9 cellular contexts compared by ENCODE assay signal in genomic region chr19:36009633-36010379, GRCh38. TPM values are rescaled to one million over a fixed set of nuclear protein-coding genes. Genes with fewer than 3 reads are reported as not detected.
DNase-seq lines count a peak whose midpoint lies in the region; ATAC-seq and TF ChIP-seq lines count a peak whose summit lies in the region.
"Had no signal": no experiment of that assay in that cellular context is flagged by ENCODE, and none has a peak within 500 bp of the region (broad histone marks: within the 10 kb centered on the region; RNA-seq: fewer than 3 reads in every experiment).

No MANE protein-coding gene starts in this region.

- peak overlapping the region; percentile 76 for H3K4me3 Mint-ChIP-seq in neural progenitor cell
- no peak overlapping the region for H3K4me3 Mint-ChIP-seq in activated CD8-positive, alpha-beta memory T cell treated with anti-CD3 and anti-CD28 coated beads, Interleukin-2, amount 10 ng/mL, durations not matched to agents 7 days and 5 days

- no peak for ATAC-seq in activated CD8-positive, alpha-beta memory T cell treated with anti-CD3 and anti-CD28 coated beads, Interleukin-2, amount 10 ng/mL, durations not matched to agents 7 days and 5 days

- H3K4me3 ChIP-seq in BLaER1 treated with 17β-estradiol and CSF1 and Interleukin-3, amounts not matched to agents 10 nM and 100 nM, result peak overlapping the region in 6 of 10 experiments; percentile 24 to 55 (median 36); a peak in 8 of 20 replicates
- H3K4me3 ChIP-seq in OCI-LY1 (ENCODE audit: low read depth, low read length, poor library complexity, severe bottlenecking), result peak overlapping the region; percentile 44
- no peak overlapping the region for H3K4me3 ChIP-seq in endocrine pancreas (ENCODE audit: control insufficient read depth, insufficient read depth, low read length)
- H3K4me3 ChIP-seq in neural progenitor cell, result peak overlapping the region; percentile 55

- H3F3A ChIP-seq in OCI-LY1 (ENCODE audit: insufficient read depth, low read length), result no peaks in the 10 kb centered on the region
- peaks cover 8% of the 10 kb centered on the region for H3F3A ChIP-seq in neural progenitor cell (ENCODE audit: low read depth)

- no peak overlapping the region for H3K27ac ChIP-seq in BLaER1 treated with 17β-estradiol and CSF1 and Interleukin-3, amounts not matched to agents 10 nM and 100 nM
- no peak overlapping the region for H3K27ac ChIP-seq in OCI-LY1 (ENCODE audit: low read depth, low read length, poor library complexity, severe bottlenecking)
- H3K27ac ChIP-seq in neural progenitor cell, result no peak overlapping the region

- peaks cover 12 to 25% (median 16%) of the 10 kb centered on the region in 10 experiments for H3K4me1 ChIP-seq in BLaER1 treated with 17β-estradiol and CSF1 and Interleukin-3, amounts not matched to agents 10 nM and 100 nM
- H3K4me1 ChIP-seq in OCI-LY1 (ENCODE audit: insufficient read depth, low read length, severe bottlenecking) (peaks cover 23% of the 10 kb centered on the region), endocrine pancreas (ENCODE audit: control insufficient read depth, insufficient read depth, low read length) (no peaks in the 10 kb centered on the region), neural progenitor cell (peaks cover 17% of the 10 kb centered on the region)

- CTCF ChIA-PET in activated CD8-positive, alpha-beta memory T cell treated with anti-CD3 and anti-CD28 coated beads, Interleukin-2, amount 10 ng/mL, durations not matched to agents 7 days and 5 days (lab: Charles Lee), result interaction anchor here (1.3 kb wide), 1 partner anchor 51 kb away, joined by 3 read pairs; no protein-coding TSS in a partner anchor

- no peaks in the 10 kb centered on the region for H3K36me3 Mint-ChIP-seq in neural progenitor cell
- no peaks in the 10 kb centered on the region for H3K36me3 Mint-ChIP-seq in activated CD8-positive, alpha-beta memory T cell treated with anti-CD3 and anti-CD28 coated beads, Interleukin-2, amount 10 ng/mL, durations not matched to agents 7 days and 5 days

- H3K79me2 ChIP-seq in OCI-LY1 (ENCODE audit: insufficient read depth, low read length), result no peaks in the 10 kb centered on the region
- peaks cover 13% of the 10 kb centered on the region for H3K79me2 ChIP-seq in neural progenitor cell (ENCODE audit: low read depth)

- H3K36me3 ChIP-seq in BLaER1 treated with 17β-estradiol and CSF1 and Interleukin-3, amounts not matched to agents 10 nM and 100 nM, result no peaks in the 10 kb centered on the region; a peak in 1 of 22 replicates
- no peaks in the 10 kb centered on the region; the same call in 1 of the 2 replicates for H3K36me3 ChIP-seq in OCI-LY1 (ENCODE audit: insufficient read depth, low read length)
- H3K36me3 ChIP-seq in endocrine pancreas (ENCODE audit: control insufficient read depth, insufficient read depth, low read length), result no peaks in the 10 kb centered on the region
- H3K36me3 ChIP-seq in neural progenitor cell, result no peaks in the 10 kb centered on the region

- no peaks in the 10 kb centered on the region for H3K9me3 ChIP-seq in BLaER1 treated with 17β-estradiol and CSF1 and Interleukin-3, amounts not matched to agents 10 nM and 100 nM (replicated peaks in 1 of 11)
- no peaks in the 10 kb centered on the region for H3K9me3 ChIP-seq in OCI-LY1 (ENCODE audit: low read length)
- H3K9me3 ChIP-seq in endocrine pancreas (ENCODE audit: control insufficient read depth, low read length), result no peaks in the 10 kb centered on the region
- no peaks in the 10 kb centered on the region for H3K9me3 ChIP-seq in neural progenitor cell (ENCODE audit: low read depth)

- no peak overlapping the region for H3K27ac Mint-ChIP-seq in neural progenitor cell
- H3K27ac Mint-ChIP-seq in activated CD8-positive, alpha-beta memory T cell treated with anti-CD3 and anti-CD28 coated beads, Interleukin-2, amount 10 ng/mL, durations not matched to agents 7 days and 5 days, result no peak overlapping the region

- peaks cover 31% of the 10 kb centered on the region for H3K4me1 Mint-ChIP-seq in neural progenitor cell
- peaks cover 19% of the 10 kb centered on the region for H3K4me1 Mint-ChIP-seq in activated CD8-positive, alpha-beta memory T cell treated with anti-CD3 and anti-CD28 coated beads, Interleukin-2, amount 10 ng/mL, durations not matched to agents 7 days and 5 days

- H4K20me1 ChIP-seq in BLaER1 treated with 17β-estradiol and CSF1 and Interleukin-3, amounts not matched to agents 10 nM and 100 nM, result peaks cover 0 to 11% (median 0%) of the 10 kb centered on the region in 11 experiments; a peak in 3 of 22 replicates
- H4K20me1 ChIP-seq in OCI-LY1 (ENCODE audit: insufficient read depth, low read length) (no peaks in the 10 kb centered on the region), neural progenitor cell (ENCODE audit: low read depth) (no peaks in the 10 kb centered on the region)

- peaks cover 0 to 20% (median 10%) of the 10 kb centered on the region in 11 experiments; a peak in 14 of 22 replicates for H3K27me3 ChIP-seq in BLaER1 treated with 17β-estradiol and CSF1 and Interleukin-3, amounts not matched to agents 10 nM and 100 nM
- H3K27me3 ChIP-seq in OCI-LY1 (ENCODE audit: insufficient read depth, low read length) (peaks cover 5% of the 10 kb centered on the region; the same call in 1 of the 2 replicates), endocrine pancreas (ENCODE audit: control insufficient read depth, insufficient read depth, low read length) (no peaks in the 10 kb centered on the region), neural progenitor cell (no peaks in the 10 kb centered on the region)

- DNase-seq in neural progenitor cell (ENCODE audit: low spot score), result no peak
- no peak for DNase-seq in GM20000 (ENCODE audit: low spot score)
- DNase-seq in activated CD8-positive, alpha-beta memory T cell treated with anti-CD3 and anti-CD28 coated beads, Interleukin-2, amount 10 ng/mL, durations not matched to agents 7 days and 5 days, result no peak
- DNase-seq in SHP77 treated with DMSO at 0.1 percent for 48 hours (lab: John Stamatoyannopoulos, UW), result no peak
- no peak for DNase-seq in activated effector memory CD4-positive, alpha-beta T cell treated with Interleukin-2 at 50 U/mL for 16 hours

- H2AFZ ChIP-seq in OCI-LY1 (ENCODE audit: low read length) (no peak overlapping the region), neural progenitor cell (replicated peaks) (no peak overlapping the region)

- peaks cover 16% of the 10 kb centered on the region for H3K27me3 Mint-ChIP-seq in neural progenitor cell (ENCODE audit: insufficient read depth, low read depth)
- no peaks in the 10 kb centered on the region for H3K27me3 Mint-ChIP-seq in activated CD8-positive, alpha-beta memory T cell treated with anti-CD3 and anti-CD28 coated beads, Interleukin-2, amount 10 ng/mL, durations not matched to agents 7 days and 5 days

- H3K9me3 Mint-ChIP-seq in neural progenitor cell, result peaks cover 4% of the 10 kb centered on the region
- no peaks in the 10 kb centered on the region for H3K9me3 Mint-ChIP-seq in activated CD8-positive, alpha-beta memory T cell treated with anti-CD3 and anti-CD28 coated beads, Interleukin-2, amount 10 ng/mL, durations not matched to agents 7 days and 5 days (ENCODE audit: low read depth)

- peak overlapping the region; percentile 46 to 77 (median 63); a peak in 21 of 22 replicates for H3K4me2 ChIP-seq in BLaER1 treated with 17β-estradiol and CSF1 and Interleukin-3, amounts not matched to agents 10 nM and 100 nM
- H3K4me2 ChIP-seq in OCI-LY1 (ENCODE audit: low read length) (peak overlapping the region; percentile 50), neural progenitor cell (peak overlapping the region; percentile 94)

- peak overlapping the region in 5 of 11 experiments; percentile 5 to 59 (median 46); a peak in 1 of 22 replicates for H3K9ac ChIP-seq in BLaER1 treated with 17β-estradiol and CSF1 and Interleukin-3, amounts not matched to agents 10 nM and 100 nM
- no peak overlapping the region; the same call in 1 of the 2 replicates for H3K9ac ChIP-seq in OCI-LY1 (ENCODE audit: low read length)
- peak overlapping the region; percentile 20 for H3K9ac ChIP-seq in endocrine pancreas (ENCODE audit: control insufficient read depth, insufficient read depth, low read length)
- no peak overlapping the region for H3K9ac ChIP-seq in neural progenitor cell

- TF ChIP-seq CTCF in OCI-LY1 (IDR thresholded peaks at IDR 0.05; ENCODE audit: low read length) (no peak), neural progenitor cell (IDR thresholded peaks at IDR 0.05) (no peak), GM20000 (IDR thresholded peaks at IDR 0.05; ENCODE audit: extremely low read depth, missing control alignments) (no peak)

- H3K9me2 ChIP-seq in OCI-LY1 (ENCODE audit: low read depth, low read length), result no peaks in the 10 kb centered on the region

RNA-seq across cellular contexts. Expression of gene SYNE4, which starts 1.2 kb away (rescaled TPM):
- total RNA-seq in neural progenitor cell (ENCODE audit: low replicate concordance), result 2.3 and 10.9 TPM in 2 replicates
- total RNA-seq in activated CD8-positive, alpha-beta memory T cell treated with anti-CD3 and anti-CD28 coated beads, Interleukin-2, amount 10 ng/mL, durations not matched to agents 7 days and 5 days, result 1 to 10 TPM; 1.4 to 3.2 TPM
- total RNA-seq: HT1080 had no signal

RNA-seq across cellular contexts. Expression of gene ALKBH6, which starts 4.2 kb away (rescaled TPM):
- total RNA-seq in neural progenitor cell (ENCODE audit: low replicate concordance), result 16.3 and 22.5 TPM in 2 replicates
- 10 to 100 TPM; 41.0 to 44.7 TPM for total RNA-seq in activated CD8-positive, alpha-beta memory T cell treated with anti-CD3 and anti-CD28 coated beads, Interleukin-2, amount 10 ng/mL, durations not matched to agents 7 days and 5 days

RNA-seq across cellular contexts. Expression of gene SDHAF1, which starts 14.8 kb away (rescaled TPM):
- total RNA-seq in neural progenitor cell (ENCODE audit: low replicate concordance), result 4.6 and 18.6 TPM in 2 replicates
- total RNA-seq in activated CD8-positive, alpha-beta memory T cell treated with anti-CD3 and anti-CD28 coated beads, Interleukin-2, amount 10 ng/mL, durations not matched to agents 7 days and 5 days, result 10 to 100 TPM; 19.8 to 20.2 TPM

RNA-seq across cellular contexts. Expression of gene CLIP3, which starts 22.9 kb away (rescaled TPM):
- 8.2 and 17.7 TPM in 2 replicates for total RNA-seq in neural progenitor cell (ENCODE audit: low replicate concordance)
- total RNA-seq in activated CD8-positive, alpha-beta memory T cell treated with anti-CD3 and anti-CD28 coated beads, Interleukin-2, amount 10 ng/mL, durations not matched to agents 7 days and 5 days, result 1 to 10 TPM in 1 of 2 experiments, under 1 TPM in 1; 0.98 to 1.1 TPM

RNA-seq across cellular contexts. Expression of gene THAP8, which starts 44.3 kb away (rescaled TPM):
- 6.7 and 9.5 TPM in 2 replicates for total RNA-seq in neural progenitor cell (ENCODE audit: low replicate concordance)
- total RNA-seq in activated CD8-positive, alpha-beta memory T cell treated with anti-CD3 and anti-CD28 coated beads, Interleukin-2, amount 10 ng/mL, durations not matched to agents 7 days and 5 days, result 1 to 10 TPM; 2.4 to 4.2 TPM
